Comparison of ENCODE assay signal across 8 cellular contexts in genomic region chr18:13629841-13630747, GRCh38.
DNase-seq lines count a peak whose midpoint lies in the region; ATAC-seq, FAIRE-seq and TF ChIP-seq lines count a peak whose summit lies in the region.

No MANE protein-coding gene starts in this region.

- peak; percentile 78 for DNase-seq in DMS79 treated with DMSO at 0.1 percent for 48 hours (lab: John Stamatoyannopoulos, UW)
- DNase-seq in HTR-8/SVneo (ENCODE audit: insufficient read length, low spot score), result peak; percentile 78
- peak; percentile 37 to 50 for DNase-seq in PC-9
- no peak for DNase-seq in ascending aorta (ENCODE audit: low spot score in 2 of 2)
- peak in 2 of 3 donors; percentile 46 to 81 for DNase-seq in right cardiac atrium
- peak; percentile 88 for DNase-seq in putamen (ENCODE audit: low spot score)

- POLR2A ChIA-PET in PC-9 (lab: Charles Lee; ENCODE audit: unreplicated experiment), result interaction anchor here (0.5 kb wide), 1 partner anchor 931 kb away, joined by 17 read pairs; no protein-coding TSS in a partner anchor

- H3K36me3 ChIP-seq in PC-9 (ENCODE audit: low read depth) (no peaks in the 10 kb centered on the region), ascending aorta (peaks cover 0 to 3% of the 10 kb centered on the region in 2 donors)

- H3K9me3 ChIP-seq in PC-9 (ENCODE audit: insufficient read depth, low read depth) (no peaks in the 10 kb centered on the region), ascending aorta (no peaks in the 10 kb centered on the region), right cardiac atrium (ENCODE audit: control insufficient read depth, low read length) (no peaks in the 10 kb centered on the region)

- H2AFZ ChIP-seq in PC-9, result no peak overlapping the region

- no TSS peak for BruUV-seq in PC-9 (replicated peaks; lab: Mats Ljungman, UMichigan)

- no peaks in the 10 kb centered on the region for H4K20me1 ChIP-seq in PC-9 (ENCODE audit: insufficient read depth)

- H3K27me3 ChIP-seq in PC-9 (ENCODE audit: insufficient read depth, low read depth) (peaks cover 62% of the 10 kb centered on the region), ascending aorta (no peaks in the 10 kb centered on the region), right cardiac atrium (ENCODE audit: control insufficient read depth, insufficient read depth) (no peaks in the 10 kb centered on the region)

- ATAC-seq in GM19452 (IDR thresholded peaks at IDR 0.05; ENCODE audit: unreplicated experiment), result peak; percentile 80
- ATAC-seq in right cardiac atrium, result peak; percentile 84 to 87
- ATAC-seq in HG02571 (IDR thresholded peaks at IDR 0.05; ENCODE audit: unreplicated experiment), result no peak

- H3F3A ChIP-seq in PC-9 (ENCODE audit: insufficient read depth, low read depth), result no peaks in the 10 kb centered on the region

- FAIRE-seq in HTR-8/SVneo (lab: Jason Lieb, UNC), result peak; percentile 51

- no peaks in the 10 kb centered on the region for H3K4me1 ChIP-seq in PC-9 (replicated peaks; ENCODE audit: insufficient read depth)
- peaks cover 3% of the 10 kb centered on the region in 2 donors for H3K4me1 ChIP-seq in ascending aorta
- H3K4me1 ChIP-seq in right cardiac atrium (ENCODE audit: control insufficient read depth, insufficient read depth, low read length), result no peaks in the 10 kb centered on the region

- H3K9me2 ChIP-seq in PC-9 (ENCODE audit: insufficient read depth), result no peaks in the 10 kb centered on the region

- no peak overlapping the region for H3K4me2 ChIP-seq in PC-9

- H3K27ac ChIP-seq in PC-9 (no peak overlapping the region), ascending aorta (peak overlapping the region in 1 of 2 donors; percentile 34), right cardiac atrium (ENCODE audit: low read length) (peak overlapping the region; percentile 29)

- intact Hi-C loops in PC-9 (cut with micrococcal nuclease; ENCODE audit: unreplicated experiment), result loop anchor here (1.0 to 10.0 kb wide), 6 partner anchors 72 to 1238 kb away; no protein-coding TSS in a partner anchor
- intact Hi-C loops in ascending aorta (cut with DNase I), result loop anchor here (1.0 to 10.0 kb wide), 2 partner anchors 414 to 515 kb away; no protein-coding TSS in a partner anchor
- intact Hi-C loops in right cardiac atrium (cut with DNase I), result loop anchor here (2.0 to 10.0 kb wide), 4 partner anchors 73 to 415 kb away; partner anchors contain the start of genes LDLRAD4 (in 2 of the 4), FAM210A (in 1 of the 4) and RNMT (in 1 of the 4)

- CTCF ChIA-PET in PC-9 (lab: Charles Lee), result interaction anchor here (0.7 kb wide), 1 partner anchor 414 kb away, joined by 4 read pairs; no protein-coding TSS in a partner anchor

- no peak overlapping the region for H3K4me3 ChIP-seq in PC-9
- H3K4me3 ChIP-seq in ascending aorta, result no peak overlapping the region
- H3K4me3 ChIP-seq in right cardiac atrium (ENCODE audit: low read length), result no peak overlapping the region

- WGBS in right cardiac atrium, result 38% methylated on average over 8 of the region's 8 CpGs

- no peaks in the 10 kb centered on the region for H3K79me2 ChIP-seq in PC-9 (ENCODE audit: low read depth)

- TF ChIP-seq CTCF in PC-9 (conservative IDR thresholded peaks at IDR 0.05), result peak; percentile 77
- peak; percentile 45 to 80 (median 74) for TF ChIP-seq CTCF in ascending aorta (IDR thresholded peaks at IDR 0.05)

Comparison
In these comparisons a context has a peak if more than half of its experiments do, and no peak if none do; other contexts are left out.
1. DNase-seq: peak in DMS79 treated with DMSO at 0.1 percent for 48 hours (single experiment), HTR-8/SVneo (single experiment), PC-9 (2 of 2), right cardiac atrium (2 of 3) and putamen (single experiment); none in ascending aorta (0 of 2).